ENCODE assay signal across 12 cellular contexts in genomic region chr6:101083533-101084172, GRCh38.
DNase-seq lines count a peak whose midpoint lies in the region; ATAC-seq and TF ChIP-seq lines count a peak whose summit lies in the region.
"Had no signal": no experiment of that assay in that cellular context is flagged by ENCODE, and none has a peak within 500 bp of the region (broad histone marks: within the 10 kb centered on the region; RNA-seq: fewer than 3 reads in every experiment).

No MANE protein-coding gene starts in this region.

- in situ Hi-C loops in astrocyte of the spinal cord (cut with HindIII; ENCODE audit: low sequenced_read_pairs) (no loop called here), transverse colon (cut with MboI; ENCODE audit: low pct_ligation_motif_present in 1 of 4, low pct_unique_long_range_greater_than_20kb in 1 of 4, low sequenced_read_pairs in 3 of 4) (no loop called here)

- H3K9ac ChIP-seq in HUES6 (ENCODE audit: low read length) = no peak overlapping the region

- 14 to 25% methylated on average over 3 of the region's 3 CpGs for WGBS in transverse colon (ENCODE audit: low coverage in 1 of 2), 2 donors
- WGBS in gastroesophageal sphincter (ENCODE audit: low coverage in 1 of 2), 2 donors = 42 to 56% methylated on average over 3 of the region's 3 CpGs

- TF ChIP-seq POLR2A in transverse colon (IDR thresholded peaks at IDR 0.05) (no peak), gastroesophageal sphincter (IDR thresholded peaks at IDR 0.05) (no peak)

- no peak for TF ChIP-seq CTCF in AG10803 (conservative IDR thresholded peaks at IDR 0.05; ENCODE audit: low read length)
- no peak for TF ChIP-seq CTCF in astrocyte of the spinal cord (IDR thresholded peaks at IDR 0.05; ENCODE audit: low read depth, low read length)
- no peak for TF ChIP-seq CTCF in transverse colon (IDR thresholded peaks at IDR 0.05)
- no peak for TF ChIP-seq CTCF in gastroesophageal sphincter (IDR thresholded peaks at IDR 0.05)

- intact Hi-C loops in transverse colon (cut with DNase I; ENCODE audit: low total_unique reads) = no loop called here

- TF ChIP-seq EP300 in transverse colon (IDR thresholded peaks at IDR 0.05; ENCODE audit: low read depth) = no peak
- TF ChIP-seq EP300 in gastroesophageal sphincter (IDR thresholded peaks at IDR 0.05) = no peak

- no peak overlapping the region for H3K4me3 ChIP-seq in AG10803 (ENCODE audit: low read length)
- no peak overlapping the region for H3K4me3 ChIP-seq in HUES6 (ENCODE audit: low read depth, low read length)
- H3K4me3 ChIP-seq in astrocyte of the spinal cord (ENCODE audit: low read depth, low read length) = no peak overlapping the region
- no peak overlapping the region for H3K4me3 ChIP-seq in transverse colon
- H3K4me3 ChIP-seq in gastroesophageal sphincter = no peak overlapping the region
- H3K4me3 ChIP-seq: psoas muscle had no signal

- DNase-seq in AG10803 (ENCODE audit: low read depth) (peak; percentile 74), astrocyte of the spinal cord (ENCODE audit: low read depth, low spot score) (peak; percentile 49), kidney tubule cell (ENCODE audit: low spot score) (peak; percentile 63), transverse colon (no peak)
- no peak for DNase-seq in activated T-cell treated with anti-CD3 and anti-CD28 coated beads, Interleukin-2, amount 50 U/mL, for 48 hours
- DNase-seq: activated CD4-positive, alpha-beta memory T cell treated with anti-CD3 and anti-CD28 coated beads for 36 hours; activated naive CD8-positive, alpha-beta T cell treated with anti-CD3 and anti-CD28 coated beads, Interleukin-2, amount 50 U/mL, for 24 hours; CD4-positive, CD25-positive, alpha-beta regulatory T cell; psoas muscle had no signal

- H3K27me3 ChIP-seq in HUES6 (ENCODE audit: control insufficient read depth, insufficient read depth, low read length) (no peaks in the 10 kb centered on the region), transverse colon (no peaks in the 10 kb centered on the region), gastroesophageal sphincter (no peaks in the 10 kb centered on the region)

- H3K36me3 ChIP-seq in HUES6 (ENCODE audit: control insufficient read depth, insufficient read depth, low read length) (no peaks in the 10 kb centered on the region), transverse colon (no peaks in the 10 kb centered on the region), gastroesophageal sphincter (no peaks in the 10 kb centered on the region)

- ATAC-seq in GM19023 (IDR thresholded peaks at IDR 0.05; ENCODE audit: unreplicated experiment) (no peak), gastroesophageal sphincter (no peak)
- ATAC-seq: activated naive CD8-positive, alpha-beta T cell treated with anti-CD3 and anti-CD28 coated beads, Interleukin-2, amount 50 U/mL, for 24 hours; psoas muscle had no signal

- H3K9me3 ChIP-seq in HUES6 (ENCODE audit: control insufficient read depth, insufficient read depth, low read depth, low read length) (no peaks in the 10 kb centered on the region), transverse colon (no peaks in the 10 kb centered on the region), gastroesophageal sphincter (no peaks in the 10 kb centered on the region)
- H3K9me3 ChIP-seq: psoas muscle had no signal

- H3K27ac ChIP-seq in HUES6 (ENCODE audit: low read depth, low read length) (peak overlapping the region; percentile 71), transverse colon (no peak overlapping the region), gastroesophageal sphincter (no peak overlapping the region)
- H3K27ac ChIP-seq: psoas muscle had no signal

- H3K4me1 ChIP-seq in HUES6 (ENCODE audit: control insufficient read depth, insufficient read depth, low read length) = peaks cover 31% of the 10 kb centered on the region
- no peaks in the 10 kb centered on the region for H3K4me1 ChIP-seq in transverse colon
- H3K4me1 ChIP-seq in gastroesophageal sphincter = peaks cover 0 to 6% (median 0%) of the 10 kb centered on the region in 3 donors
- H3K4me1 ChIP-seq: psoas muscle had no signal

Comparison
In these comparisons a context has a peak if more than half of its experiments do, and no peak if none do; other contexts are left out.
1. DNase-seq: peak in AG10803 (single experiment), astrocyte of the spinal cord (single experiment) and kidney tubule cell (single experiment); none in activated T-cell treated with anti-CD3 and anti-CD28 coated beads, Interleukin-2, amount 50 U/mL, for 48 hours (0 of 2) and transverse colon (single experiment).